In the genomic region with DNA sequence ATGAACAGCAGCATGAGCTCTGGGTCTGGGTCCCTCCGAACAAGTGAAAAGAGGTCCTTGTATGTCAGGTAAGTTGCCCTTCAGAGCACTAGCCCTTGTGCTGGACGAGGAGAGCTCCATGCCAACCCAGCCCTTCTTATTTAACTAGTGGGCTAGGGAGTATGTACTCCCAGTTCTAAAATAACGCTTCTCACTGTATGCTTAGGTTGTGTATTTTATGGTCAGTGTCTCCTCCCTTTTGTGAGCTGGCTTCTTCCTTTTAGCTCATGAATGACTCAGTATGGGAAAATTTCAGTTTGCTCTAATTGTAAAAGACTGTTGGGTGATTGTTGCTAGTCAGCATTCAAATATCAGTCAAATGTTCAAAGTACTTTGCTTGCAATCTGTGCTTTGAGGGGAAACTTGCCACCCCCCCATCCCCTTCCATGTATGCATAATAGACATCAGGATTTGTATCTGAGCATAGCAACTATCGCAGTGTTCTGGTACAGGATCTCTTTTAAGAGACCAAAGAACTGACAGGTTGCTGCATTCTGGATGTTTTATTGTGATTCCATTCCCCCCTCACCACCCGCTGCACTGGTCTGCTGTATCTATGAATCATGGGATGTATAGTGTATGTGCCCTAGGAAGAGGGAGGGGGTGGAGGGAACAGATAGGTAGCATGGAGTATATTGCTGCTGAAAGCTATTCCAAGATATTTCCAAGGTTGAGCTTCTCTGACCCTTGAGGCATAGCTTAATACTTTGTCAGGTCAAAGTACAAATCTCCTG, we compare ENCODE assay signal across 10 cellular contexts. TPM values are rescaled to one million over a fixed set of nuclear protein-coding genes. Genes with fewer than 3 reads are reported as not detected.
DNase-seq lines count a peak whose midpoint lies in the region; ATAC-seq and TF ChIP-seq lines count a peak whose summit lies in the region.
"Had no signal": no experiment of that assay in that cellular context is flagged by ENCODE, and none has a peak within 500 bp of the region (broad histone marks: within the 10 kb centered on the region; RNA-seq: fewer than 3 reads in every experiment).

No MANE protein-coding gene starts in this region.

- 62% methylated on average over 5 of the region's 5 CpGs for WGBS in esophagus muscularis mucosa

- H3K4me1 ChIP-seq in Panc1 (ENCODE audit: control insufficient read depth, insufficient read depth, low read length) (peaks cover 3% of the 10 kb centered on the region; the same call in 1 of the 2 replicates), esophagus muscularis mucosa (peaks cover 22 to 62% (median 53%) of the 10 kb centered on the region in 4 donors)

- H3K36me3 ChIP-seq in Panc1 (ENCODE audit: control insufficient read depth, insufficient read depth, low read length) (no peaks in the 10 kb centered on the region), esophagus muscularis mucosa (no peaks in the 10 kb centered on the region)

- H3K4me1 Mint-ChIP-seq in activated naive CD4-positive, alpha-beta T cell treated with anti-CD3 and anti-CD28 coated beads, Interleukin-2, amount 10 ng/mL, durations not matched to agents 7 days and 5 days, result no peaks in the 10 kb centered on the region

- TF ChIP-seq EP300 in esophagus muscularis mucosa (IDR thresholded peaks at IDR 0.05), result no peak

- BruUV-seq in Panc1 (replicated peaks; lab: Mats Ljungman, UMichigan), result no TSS peak

- no peak overlapping the region for H3K27ac Mint-ChIP-seq in activated naive CD4-positive, alpha-beta T cell treated with anti-CD3 and anti-CD28 coated beads, Interleukin-2, amount 10 ng/mL, durations not matched to agents 7 days and 5 days

- no peaks in the 10 kb centered on the region for H3K27me3 Mint-ChIP-seq in activated naive CD4-positive, alpha-beta T cell treated with anti-CD3 and anti-CD28 coated beads, Interleukin-2, amount 10 ng/mL, durations not matched to agents 7 days and 5 days

- TF ChIP-seq CTCF in Panc1 (IDR thresholded peaks at IDR 0.05) (no peak), esophagus muscularis mucosa (IDR thresholded peaks at IDR 0.05) (no peak), omental fat pad (IDR thresholded peaks at IDR 0.05) (no peak)

- H3K27me3 ChIP-seq in Panc1 (ENCODE audit: control insufficient read depth, insufficient read depth, low read length), result no peaks in the 10 kb centered on the region
- H3K27me3 ChIP-seq in esophagus muscularis mucosa, result peaks cover 0 to 4% (median 0%) of the 10 kb centered on the region in 4 donors

- no peak overlapping the region for H3K27ac ChIP-seq in Panc1 (ENCODE audit: low read length)
- peak overlapping the region; percentile 74 to 81 (median 76) for H3K27ac ChIP-seq in esophagus muscularis mucosa (replicated peaks in 1 of 4)

- no peaks in the 10 kb centered on the region for H3K9me3 ChIP-seq in Panc1 (ENCODE audit: control insufficient read depth, insufficient read depth, low read depth, low read length)
- no peaks in the 10 kb centered on the region for H3K9me3 ChIP-seq in esophagus muscularis mucosa

- H3K4me3 Mint-ChIP-seq in activated naive CD4-positive, alpha-beta T cell treated with anti-CD3 and anti-CD28 coated beads, Interleukin-2, amount 10 ng/mL, durations not matched to agents 7 days and 5 days, result no peak overlapping the region

- in situ Hi-C loops in Panc1 (cut with HindIII; ENCODE audit: low pct_unique_long_range_greater_than_20kb, low sequenced_read_pairs), result no loop called here

- peaks cover 6% of the 10 kb centered on the region for H3K36me3 Mint-ChIP-seq in activated naive CD4-positive, alpha-beta T cell treated with anti-CD3 and anti-CD28 coated beads, Interleukin-2, amount 10 ng/mL, durations not matched to agents 7 days and 5 days

- CTCF ChIA-PET in Panc1 (lab: Charles Lee), result no interaction called here
- CTCF ChIA-PET in activated naive CD4-positive, alpha-beta T cell treated with anti-CD3 and anti-CD28 coated beads, Interleukin-2, amount 10 ng/mL, durations not matched to agents 7 days and 5 days (lab: Charles Lee), result no interaction called here

- POLR2A ChIA-PET in Panc1 (lab: Charles Lee), result no interaction called here

- no peak overlapping the region for H3K4me3 ChIP-seq in Panc1 (ENCODE audit: low read depth in 2 of 2, low read length in 2 of 2)
- no peak overlapping the region for H3K4me3 ChIP-seq in esophagus muscularis mucosa

- no peak for TF ChIP-seq POLR2A in esophagus muscularis mucosa (IDR thresholded peaks at IDR 0.05; ENCODE audit: low read depth)

- H3K9me3 Mint-ChIP-seq in activated naive CD4-positive, alpha-beta T cell treated with anti-CD3 and anti-CD28 coated beads, Interleukin-2, amount 10 ng/mL, durations not matched to agents 7 days and 5 days, result no peaks in the 10 kb centered on the region

- ATAC-seq in Panc1, result no peak
- ATAC-seq in omental fat pad (ENCODE audit: low FRiP score), result peak; percentile 64

- intact Hi-C loops in Panc1 (cut with micrococcal nuclease; ENCODE audit: unreplicated experiment), result no loop called here
- intact Hi-C loops in esophagus muscularis mucosa (cut with DNase I), result no loop called here

- DNase-seq in DMS 273 (lab: John Stamatoyannopoulos, UW; ENCODE audit: unreplicated experiment), result peak; percentile 55
- peak; percentile 20 for DNase-seq in Panc1 (ENCODE audit: low read depth, low spot score)
- no peak for DNase-seq in esophagus muscularis mucosa (ENCODE audit: extremely low spot score)
- no peak for DNase-seq in omental fat pad (ENCODE audit: low spot score)
- no peak for DNase-seq in NAMALWA (ENCODE audit: low spot score)
- DNase-seq in activated naive CD4-positive, alpha-beta T cell treated with anti-CD3 and anti-CD28 coated beads, Interleukin-2, amount 10 ng/mL, durations not matched to agents 7 days and 5 days, result no peak
- DNase-seq in NCI-H146 treated with DMSO at 0.1 percent for 48 hours (lab: John Stamatoyannopoulos, UW; ENCODE audit: unreplicated experiment), result no peak
- no peak for DNase-seq in NCI-H1436 (lab: John Stamatoyannopoulos, UW)
- DNase-seq: GOT3 had no signal

RNA-seq across cellular contexts. Expression of a gene that starts 34.7 kb away (rescaled TPM):
- total RNA-seq in Panc1 (2021; ENCODE audit: unreplicated experiment) (3.0 TPM), esophagus muscularis mucosa (10 to 100 TPM; 21.7 to 27.0 (median 22.5) TPM), omental fat pad (1 to 10 TPM; 3.7 to 7.8 (median 5.3) TPM)
- 3.5 TPM for polyA plus RNA-seq in Panc1 (2012; ENCODE audit: insufficient read length)

RNA-seq across cellular contexts. Expression of a gene that starts 56.3 kb away (rescaled TPM):
- 0.33 TPM for total RNA-seq in Panc1 (2021; ENCODE audit: unreplicated experiment)
- not detected for polyA plus RNA-seq in Panc1 (2012; ENCODE audit: insufficient read length)
- not detected for total RNA-seq in esophagus muscularis mucosa
- not detected for total RNA-seq in omental fat pad
- total RNA-seq: epithelial cell of proximal tubule had no signal

Comparison
In these comparisons a context has a peak if more than half of its experiments do, and no peak if none do; other contexts are left out.
1. DNase-seq: peak in DMS 273 (single experiment) and Panc1 (single experiment); none in esophagus muscularis mucosa (single experiment), omental fat pad (single experiment), NAMALWA (single experiment), activated naive CD4-positive, alpha-beta T cell treated with anti-CD3 and anti-CD28 coated beads, Interleukin-2, amount 10 ng/mL, durations not matched to agents 7 days and 5 days (single experiment), NCI-H146 treated with DMSO at 0.1 percent for 48 hours (single experiment) and NCI-H1436 (single experiment).